15 cellular contexts compared by ENCODE assay signal in the genomic region with DNA sequence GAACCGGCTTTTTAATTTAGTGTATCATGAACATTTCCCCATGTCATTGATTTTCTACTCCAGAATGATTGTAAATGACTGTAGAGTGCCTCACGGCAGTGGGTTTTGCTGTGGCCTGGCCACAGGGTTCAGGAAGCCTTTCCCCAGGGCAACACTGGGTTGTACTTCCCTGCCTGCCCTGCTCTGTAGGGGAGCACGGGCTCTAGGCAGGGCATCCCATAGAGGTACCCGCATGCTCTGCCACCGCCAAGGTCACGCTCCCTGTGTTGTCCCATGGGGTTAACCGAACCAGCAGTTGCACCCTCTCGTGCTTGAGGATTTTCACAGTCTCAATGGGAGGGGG.
DNase-seq lines count a peak whose midpoint lies in the region; ATAC-seq, FAIRE-seq and TF ChIP-seq lines count a peak whose summit lies in the region.
"Had no signal": no experiment of that assay in that cellular context is flagged by ENCODE, and none has a peak within 500 bp of the region (broad histone marks: within the 10 kb centered on the region; RNA-seq: fewer than 3 reads in every experiment).

No MANE protein-coding gene starts in this region.

- POLR2A ChIA-PET in H1 (lab: Charles Lee; ENCODE audit: partially characterized antibody) = no interaction called here

- H3K27ac Mint-ChIP-seq in stimulated activated naive CD8-positive, alpha-beta T cell treated with anti-CD3 and anti-CD28 coated beads, Interleukin-15, Interleukin-2, amounts not matched to agents 100 ng/mL and 50 ng/mL, for 24 hours = peak overlapping the region; percentile 96

- no peak overlapping the region for H3K56ac ChIP-seq in H1 (replicated peaks; ENCODE audit: insufficient read length, low read depth, low read length)

- intact Hi-C loops in left cardiac atrium (cut with DNase I) = no loop called here

- H3K9me3 ChIP-seq in right atrium auricular region (no peaks in the 10 kb centered on the region), SJSA1 (replicated peaks) (no peaks in the 10 kb centered on the region), H1 (ENCODE audit: insufficient read depth in 2 of 2, low read depth in 1 of 2, low read length in 1 of 2) (no peaks in the 10 kb centered on the region)

- no peaks in the 10 kb centered on the region for H3K79me2 ChIP-seq in H1 (ENCODE audit: control insufficient read depth in 1 of 2, insufficient read depth in 2 of 2, low read length in 2 of 2)

- H2AK5ac ChIP-seq in H1 (ENCODE audit: low read depth, low read length) = no peak overlapping the region

- no peak overlapping the region for H2AFZ ChIP-seq in H1 (ENCODE audit: low read length)

- WGBS in H1 (ENCODE audit: extremely low coverage in 1 of 2, insufficient coverage in 1 of 2, insufficient read length in 1 of 2, insufficient replicate concordance in 2 of 2, low coverage in 1 of 2, low lambda C conversion rate in 2 of 2, missing lambda C conversion rate in 1 of 2), 2 experiments = 90% methylated on average over 8 of the region's 8 CpGs; no CpG with 5 or more reads in 1 of the 2 experiments

- no peak overlapping the region for H3K18ac ChIP-seq in H1 (ENCODE audit: extremely low read depth, low read length)

- H3K4me1 ChIP-seq in right atrium auricular region (peaks cover 0 to 5% of the 10 kb centered on the region in 2 donors), SJSA1 (replicated peaks) (peaks cover 64% of the 10 kb centered on the region), H1 (replicated peaks in 1 of 4; ENCODE audit: control insufficient read depth in 3 of 4, insufficient read depth in 4 of 4, low read length in 3 of 4) (no peaks in the 10 kb centered on the region)

- H3K27ac ChIP-seq in right atrium auricular region = no peak overlapping the region
- peak overlapping the region; percentile 90 for H3K27ac ChIP-seq in SJSA1
- H3K27ac ChIP-seq in H1 (ENCODE audit: low read depth, low read length) = no peak overlapping the region

- H3K36me3 Mint-ChIP-seq in stimulated activated naive CD8-positive, alpha-beta T cell treated with anti-CD3 and anti-CD28 coated beads, Interleukin-15, Interleukin-2, amounts not matched to agents 100 ng/mL and 50 ng/mL, for 24 hours (ENCODE audit: low read depth) = no peaks in the 10 kb centered on the region

- ATAC-seq in left cardiac atrium = peak; percentile 13 to 34
- ATAC-seq in HG03039 (IDR thresholded peaks at IDR 0.05; ENCODE audit: unreplicated experiment) = no peak

- TF ChIP-seq RAD21 in H1 (IDR thresholded peaks at IDR 0.05 in 1 of 2, conservative IDR thresholded peaks at IDR 0.05 in 1 of 2; ENCODE audit: low read depth in 2 of 2, low read length in 2 of 2) = no peak

- no peak overlapping the region; the same call in 1 of the 2 replicates for H4K8ac ChIP-seq in H1 (ENCODE audit: extremely low read depth, insufficient read depth, low read length)

- H3K4me3 ChIP-seq in right atrium auricular region (no peak overlapping the region), SJSA1 (peak overlapping the region; percentile 23), H1 (ENCODE audit: extremely low read depth in 1 of 4, insufficient read depth in 2 of 4, low read depth in 3 of 4, low read length in 4 of 4) (no peak overlapping the region)
- H3K4me3 ChIP-seq: lung had no signal

- no peaks in the 10 kb centered on the region for H3K27me3 ChIP-seq in right atrium auricular region
- no peaks in the 10 kb centered on the region for H3K27me3 ChIP-seq in SJSA1 (replicated peaks)
- H3K27me3 ChIP-seq in H1 (replicated peaks in 1 of 4; ENCODE audit: control insufficient read depth in 3 of 4, extremely low read depth in 1 of 4, insufficient read depth in 3 of 4, low read length in 3 of 4) = peaks cover 0 to 1% (median 0%) of the 10 kb centered on the region in 4 experiments; a peak in 1 of 7 replicates

- no peak overlapping the region for H2BK15ac ChIP-seq in H1 (ENCODE audit: low read length)

- TF ChIP-seq EP300 in H1 (IDR thresholded peaks at IDR 0.05; ENCODE audit: borderline replicate concordance in 1 of 2, low read depth in 2 of 2, low read length in 2 of 2) = no peak

- no peak overlapping the region for H2BK120ac ChIP-seq in H1 (replicated peaks; ENCODE audit: low read depth, low read length)

- H4K91ac ChIP-seq in H1 (replicated peaks; ENCODE audit: insufficient read length, low read length) = no peak overlapping the region

- CTCF ChIA-PET in H1 (lab: Charles Lee; ENCODE audit: partially characterized antibody) = interaction anchor here (1.5 to 1.6 kb wide), 3 partner anchors 9 to 34 kb away, joined by 3 to 9 read pairs (median 6); no protein-coding TSS in a partner anchor

- no peak overlapping the region for H3K23ac ChIP-seq in H1 (ENCODE audit: insufficient read length)

- no peak overlapping the region for H3K4ac ChIP-seq in H1 (replicated peaks; ENCODE audit: insufficient read length, low read depth, low read length)

- no peaks in the 10 kb centered on the region for H3K23me2 ChIP-seq in H1 (ENCODE audit: low read depth, low read length)

- no peak overlapping the region for H2BK20ac ChIP-seq in H1 (ENCODE audit: low read length)

- H3K79me1 ChIP-seq in H1 (ENCODE audit: low read depth, low read length) = no peaks in the 10 kb centered on the region

- TF ChIP-seq CTCF in right atrium auricular region (IDR thresholded peaks at IDR 0.05) = no peak
- TF ChIP-seq CTCF in H1 (IDR thresholded peaks at IDR 0.05; ENCODE audit: control extremely low read depth in 1 of 3, insufficient read depth in 1 of 3, low read depth in 1 of 3, low read length in 3 of 3) = no peak

- H4K5ac ChIP-seq in H1 (ENCODE audit: insufficient read length, low read depth, low read length) = no peak overlapping the region

- no peaks in the 10 kb centered on the region for H4K20me1 ChIP-seq in H1 (replicated peaks in 1 of 2; ENCODE audit: control insufficient read depth in 1 of 2, insufficient read depth in 2 of 2, low read length in 2 of 2)

- FAIRE-seq in H1 (lab: Jason Lieb, UNC) (no peak), frontal cortex (lab: Jason Lieb, UNC) (no peak)

- peak overlapping the region; percentile 66 for H3K4me3 Mint-ChIP-seq in stimulated activated naive CD8-positive, alpha-beta T cell treated with anti-CD3 and anti-CD28 coated beads, Interleukin-15, Interleukin-2, amounts not matched to agents 100 ng/mL and 50 ng/mL, for 24 hours

- H2BK5ac ChIP-seq in H1 (ENCODE audit: low read depth, low read length) = no peak overlapping the region

- H3K4me2 ChIP-seq in H1 (ENCODE audit: insufficient read depth in 1 of 2, low read depth in 2 of 2, low read length in 2 of 2) = no peak overlapping the region

- H3K9ac ChIP-seq in H1 (replicated peaks in 1 of 4; ENCODE audit: extremely low read depth in 1 of 4, low read depth in 3 of 4, low read length in 3 of 4) = no peak overlapping the region

- peaks cover 29% of the 10 kb centered on the region for H3K4me1 Mint-ChIP-seq in stimulated activated naive CD8-positive, alpha-beta T cell treated with anti-CD3 and anti-CD28 coated beads, Interleukin-15, Interleukin-2, amounts not matched to agents 100 ng/mL and 50 ng/mL, for 24 hours (ENCODE audit: low read depth)

- no peaks in the 10 kb centered on the region for H3K27me3 Mint-ChIP-seq in stimulated activated naive CD8-positive, alpha-beta T cell treated with anti-CD3 and anti-CD28 coated beads, Interleukin-15, Interleukin-2, amounts not matched to agents 100 ng/mL and 50 ng/mL, for 24 hours

- H3K14ac ChIP-seq in H1 (ENCODE audit: insufficient read length) = no peak overlapping the region

- H3K36me3 ChIP-seq in right atrium auricular region (no peaks in the 10 kb centered on the region), SJSA1 (peaks cover 20% of the 10 kb centered on the region), H1 (ENCODE audit: control insufficient read depth in 2 of 4, insufficient read depth in 4 of 4, low read length in 3 of 4) (no peaks in the 10 kb centered on the region)

- peak overlapping the region; percentile 60; the same call in 1 of the 2 replicates for H2BK12ac ChIP-seq in H1 (ENCODE audit: low read depth, low read length)

- no peaks in the 10 kb centered on the region for H3K9me3 Mint-ChIP-seq in stimulated activated naive CD8-positive, alpha-beta T cell treated with anti-CD3 and anti-CD28 coated beads, Interleukin-15, Interleukin-2, amounts not matched to agents 100 ng/mL and 50 ng/mL, for 24 hours

- no peak for TF ChIP-seq POLR2A in H1 (IDR thresholded peaks at IDR 0.05; ENCODE audit: control extremely low read depth in 1 of 2, low read depth in 2 of 2, low read length in 2 of 2)

- DNase-seq in left cardiac atrium (no peak), right atrium auricular region (ENCODE audit: low spot score) (no peak), SJSA1 (ENCODE audit: low read depth in 1 of 2, low spot score in 2 of 2) (no peak), H1 (ENCODE audit: low read depth in 1 of 2, low spot score in 2 of 2) (no peak), NCI-H2081 (lab: John Stamatoyannopoulos, UW) (no peak), frontal cortex (ENCODE audit: low spot score in 2 of 2) (no peak)
- DNase-seq: AML-193, amniotic stem cell, cortex of kidney, NCI-H1105, NCI-H446, OCI-M1 had no signal

TF ChIP-seq in H1, 55 proteins besides CTCF, POLR2A, EP300 and RAD21:
- no peak for TF ChIP-seq ATF2 (IDR thresholded peaks at IDR 0.05; ENCODE audit: low read length)
- TF ChIP-seq NANOG (IDR thresholded peaks at IDR 0.05; ENCODE audit: insufficient read depth, low read depth, low read length, poor library complexity, severe bottlenecking) = no peak
- TF ChIP-seq JUND (IDR thresholded peaks at IDR 0.05; ENCODE audit: low read length) = no peak
- TF ChIP-seq TCF12 (IDR thresholded peaks at IDR 0.05; ENCODE audit: low read depth, low read length) = no peak
- TF ChIP-seq FOSL1 (IDR thresholded peaks at IDR 0.05; ENCODE audit: insufficient read depth, low read depth, low read length) = no peak
- TF ChIP-seq CBX5 (IDR thresholded peaks at IDR 0.05; ENCODE audit: low read depth, low read length) = no peak
- TF ChIP-seq TBP (IDR thresholded peaks at IDR 0.05; ENCODE audit: low read depth, low read length) = no peak
